1 cellular context compared by ENCODE assay signal in the genomic region with DNA sequence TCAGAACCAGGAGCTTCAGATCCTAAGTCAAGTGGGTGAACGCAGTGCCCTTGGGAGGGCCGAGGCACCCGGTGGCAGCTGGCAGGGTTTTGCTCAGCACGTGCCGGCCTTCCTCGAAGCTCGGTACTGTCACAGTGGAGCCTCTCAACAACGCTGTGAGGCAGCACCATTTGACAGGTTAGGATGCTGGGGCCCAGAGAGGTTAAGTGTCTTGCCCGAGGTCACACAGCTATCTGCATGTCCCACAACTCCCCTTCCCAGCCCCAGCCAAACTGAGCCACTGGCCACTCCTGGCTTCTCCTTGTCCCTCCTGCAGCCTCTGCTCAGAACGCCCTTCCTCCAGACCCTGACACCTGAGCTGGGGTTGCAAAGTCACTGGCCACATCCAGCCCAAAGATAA.
TF ChIP-seq lines count a peak whose summit lies in the region.

No MANE protein-coding gene starts in this region.

TF ChIP-seq in IMR-90, 13 proteins besides CTCF, POLR2A, EP300 and RAD21:
- TF ChIP-seq SMC3 (IDR thresholded peaks at IDR 0.05; ENCODE audit: low read depth, low read length), result no peak
- TF ChIP-seq MAFK (IDR thresholded peaks at IDR 0.05; ENCODE audit: low read depth, low read length), result no peak
- TF ChIP-seq, protein P1, sequence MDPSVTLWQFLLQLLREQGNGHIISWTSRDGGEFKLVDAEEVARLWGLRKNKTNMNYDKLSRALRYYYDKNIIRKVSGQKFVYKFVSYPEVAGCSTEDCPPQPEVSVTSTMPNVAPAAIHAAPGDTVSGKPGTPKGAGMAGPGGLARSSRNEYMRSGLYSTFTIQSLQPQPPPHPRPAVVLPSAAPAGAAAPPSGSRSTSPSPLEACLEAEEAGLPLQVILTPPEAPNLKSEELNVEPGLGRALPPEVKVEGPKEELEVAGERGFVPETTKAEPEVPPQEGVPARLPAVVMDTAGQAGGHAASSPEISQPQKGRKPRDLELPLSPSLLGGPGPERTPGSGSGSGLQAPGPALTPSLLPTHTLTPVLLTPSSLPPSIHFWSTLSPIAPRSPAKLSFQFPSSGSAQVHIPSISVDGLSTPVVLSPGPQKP (IDR thresholded peaks at IDR 0.05; ENCODE audit: borderline replicate concordance, low read depth, low read length), result no peak
- TF ChIP-seq MAZ (IDR thresholded peaks at IDR 0.05; ENCODE audit: borderline replicate concordance, low read depth, low read length), result no peak
- TF ChIP-seq BHLHE40 (IDR thresholded peaks at IDR 0.05; ENCODE audit: low read depth, low read length), result no peak
- no peak for TF ChIP-seq FOS (IDR thresholded peaks at IDR 0.05; ENCODE audit: low read depth, low read length)
- no peak for TF ChIP-seq NFE2L2 (IDR thresholded peaks at IDR 0.05; ENCODE audit: low read depth, low read length)
- TF ChIP-seq, protein P2, sequence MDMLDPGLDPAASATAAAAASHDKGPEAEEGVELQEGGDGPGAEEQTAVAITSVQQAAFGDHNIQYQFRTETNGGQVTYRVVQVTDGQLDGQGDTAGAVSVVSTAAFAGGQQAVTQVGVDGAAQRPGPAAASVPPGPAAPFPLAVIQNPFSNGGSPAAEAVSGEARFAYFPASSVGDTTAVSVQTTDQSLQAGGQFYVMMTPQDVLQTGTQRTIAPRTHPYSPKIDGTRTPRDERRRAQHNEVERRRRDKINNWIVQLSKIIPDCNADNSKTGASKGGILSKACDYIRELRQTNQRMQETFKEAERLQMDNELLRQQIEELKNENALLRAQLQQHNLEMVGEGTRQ (IDR thresholded peaks at IDR 0.05; ENCODE audit: low read depth, low read length), result no peak
- TF ChIP-seq CHD1 (IDR thresholded peaks at IDR 0.05; ENCODE audit: low read depth, low read length), result no peak
- no peak for TF ChIP-seq MXI1 (IDR thresholded peaks at IDR 0.05; ENCODE audit: borderline replicate concordance, low read depth, low read length)
- no peak for TF ChIP-seq CEBPB (IDR thresholded peaks at IDR 0.05; ENCODE audit: low read depth, low read length)
- TF ChIP-seq RCOR1 (IDR thresholded peaks at IDR 0.05; ENCODE audit: insufficient replicate concordance, low read length), result no peak
- TF ChIP-seq RFX5 (IDR thresholded peaks at IDR 0.05; ENCODE audit: low read depth, low read length), result no peak
